Comparison of ENCODE assay signal across 8 cellular contexts in genomic region chr2:88690591-88691338, GRCh38. TPM values are rescaled to one million over a fixed set of nuclear protein-coding genes. Genes with fewer than 3 reads are reported as not detected.
DNase-seq lines count a peak whose midpoint lies in the region; ATAC-seq and TF ChIP-seq lines count a peak whose summit lies in the region.

No MANE protein-coding gene starts in this region.

- intact Hi-C loops in heart left ventricle (cut with DNase I) (loop anchor here in 2 of 10 donors (1.0 to 5.0 kb wide), 3 partner anchors 47 to 63 kb away; partner anchors contain the start of gene EIF2AK3 (in 1 of the 2)), gastrocnemius medialis (cut with DNase I; ENCODE audit: low total_unique reads) (loop anchor here (1.0 to 10.0 kb wide), 2 partner anchors 63 to 626 kb away; partner anchors contain the start of genes EIF2AK3 and SMYD1)

- H3K9me3 ChIP-seq in heart left ventricle (no peaks in the 10 kb centered on the region), gastrocnemius medialis (no peaks in the 10 kb centered on the region)

- DNase-seq in GM06990 (ENCODE audit: extremely low read depth, insufficient read length) = no peak
- peak; percentile 9 for DNase-seq in H4 (ENCODE audit: low spot score)
- peak; percentile 0 for DNase-seq in NCI-H460 (ENCODE audit: extremely low read depth, low read depth)
- peak; percentile 14 to 17 for DNase-seq in activated T-helper 1 cell treated with anti-CD3 and anti-CD28 coated beads, Interleukin-2, amount 50 U/mL, for 16 hours (ENCODE audit: low read depth in 1 of 2, low spot score in 1 of 2)
- peak in 1 of 5 donors; percentile 36 for DNase-seq in heart left ventricle
- peak in 1 of 2 donors; percentile 37 for DNase-seq in gastrocnemius medialis
- no peak for DNase-seq in NCI-H524 (lab: John Stamatoyannopoulos, UW)
- no peak for DNase-seq in OCI-M2 (lab: John Stamatoyannopoulos, UW; ENCODE audit: unreplicated experiment)

- H3K36me3 ChIP-seq in GM06990 (ENCODE audit: control insufficient read depth, insufficient read depth, low read length) (no peaks in the 10 kb centered on the region), heart left ventricle (no peaks in the 10 kb centered on the region), gastrocnemius medialis (no peaks in the 10 kb centered on the region)

- H3K4me1 ChIP-seq in heart left ventricle = peaks cover 2 to 40% (median 21%) of the 10 kb centered on the region in 12 donors
- H3K4me1 ChIP-seq in gastrocnemius medialis = peaks cover 44 to 45% of the 10 kb centered on the region in 2 donors

- in situ Hi-C loops in gastrocnemius medialis (cut with MboI; ENCODE audit: low sequenced_read_pairs in 4 of 4) = no loop called here

- peak overlapping the region; percentile 58 to 89 (median 82) for H3K27ac ChIP-seq in heart left ventricle
- peak overlapping the region; percentile 86 to 93 (median 90) for H3K27ac ChIP-seq in gastrocnemius medialis

- TF ChIP-seq POLR2A in heart left ventricle (IDR thresholded peaks at IDR 0.05) (no peak), gastrocnemius medialis (IDR thresholded peaks at IDR 0.05) (no peak)

- peak; percentile 0 to 4 (median 2) for ATAC-seq in heart left ventricle
- peak; percentile 7 to 15 for ATAC-seq in gastrocnemius medialis

- H3K4me3 ChIP-seq in GM06990 (replicated peaks; ENCODE audit: low read depth, low read length) = peak overlapping the region; percentile 75
- peak overlapping the region; percentile 45 to 98 (median 78) for H3K4me3 ChIP-seq in heart left ventricle
- peak overlapping the region; percentile 76 to 94 (median 84) for H3K4me3 ChIP-seq in gastrocnemius medialis

- peak; percentile 29 for TF ChIP-seq CTCF in GM06990 (IDR thresholded peaks at IDR 0.05; ENCODE audit: insufficient read depth, low read length, poor library complexity, severe bottlenecking)
- no peak for TF ChIP-seq CTCF in heart left ventricle (IDR thresholded peaks at IDR 0.05)
- TF ChIP-seq CTCF in gastrocnemius medialis (IDR thresholded peaks at IDR 0.05 in 4 of 5, conservative IDR thresholded peaks at IDR 0.05 in 1 of 5) = no peak

- H3K27me3 ChIP-seq in GM06990 (replicated peaks; ENCODE audit: control insufficient read depth, insufficient read depth, low read length) = no peaks in the 10 kb centered on the region
- no peaks in the 10 kb centered on the region for H3K27me3 ChIP-seq in heart left ventricle
- H3K27me3 ChIP-seq in gastrocnemius medialis = no peaks in the 10 kb centered on the region

- 36 to 42% (median 39%) methylated on average over 19 to 20 of the region's 20 CpGs for WGBS in heart left ventricle, 4 donors

RNA-seq across cellular contexts. Expression of gene RPIA, which starts 0.7 kb away (rescaled TPM):
- total RNA-seq in H4 (2014; rRNA removed; shearing (Covaris generic)) = 5.8 and 7.9 TPM in 2 replicates
- 13.4 and 13.6 TPM in 2 replicates for total RNA-seq in NCI-H460 (2014; rRNA removed; shearing (Covaris generic))
- polyA plus RNA-seq in NCI-H460 (2014; cell fraction: nucleus; rRNA removed) = 12.3 and 17.9 TPM in 2 replicates
- 10 to 100 TPM in 7 of 9 donors, 1 to 10 TPM in 2; 4.1 to 15.3 (median 12.6) TPM for total RNA-seq in heart left ventricle
- 10 to 100 TPM; 12.8 to 15.4 TPM for polyA plus RNA-seq in heart left ventricle
- total RNA-seq in gastrocnemius medialis = 1 to 10 TPM; 3.3 to 6.8 (median 5.9) TPM

Comparison
In these comparisons a context has a peak if more than half of its experiments do, and no peak if none do; other contexts are left out.
1. DNase-seq: peak in H4 (single experiment), NCI-H460 (single experiment) and activated T-helper 1 cell treated with anti-CD3 and anti-CD28 coated beads, Interleukin-2, amount 50 U/mL, for 16 hours (2 of 2); none in GM06990 (single experiment), NCI-H524 (0 of 2) and OCI-M2 (single experiment).
2. Peak in every context shown above with its lines, with median percentiles within 50 percentile points of each other: H3K4me3 ChIP-seq.